Comparison of ENCODE assay signal across 1 cellular context in the genomic region with DNA sequence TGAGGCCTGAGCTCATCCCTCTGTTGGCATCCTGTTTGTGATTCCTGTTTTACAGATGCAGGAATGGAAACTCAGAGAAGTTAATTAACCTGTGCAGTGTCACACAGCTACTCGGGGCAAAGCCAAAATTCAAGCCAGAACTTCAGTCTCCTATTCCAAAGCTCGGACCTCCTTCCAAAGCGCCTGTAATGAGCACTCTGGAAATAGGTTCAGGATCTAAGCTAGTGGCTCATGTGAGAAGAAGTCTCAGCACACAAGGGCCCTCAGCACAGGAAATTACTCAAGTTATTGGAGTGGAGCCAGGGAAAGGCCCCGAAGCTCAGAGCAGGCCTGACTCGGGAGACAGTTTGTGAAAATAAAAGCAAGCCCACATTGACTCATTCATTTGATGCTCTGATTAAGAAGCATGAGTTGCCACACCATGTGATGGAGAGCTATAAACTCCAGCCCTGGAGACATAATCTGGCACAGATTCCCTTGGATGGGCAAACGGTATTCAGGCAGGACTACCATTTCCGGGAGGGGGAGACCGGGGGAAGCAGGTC.
TF ChIP-seq lines count a peak whose summit lies in the region.

No MANE protein-coding gene starts in this region.

TF ChIP-seq in WTC11, 78 proteins besides CTCF, POLR2A, EP300 and RAD21 (continued from another document):
- TF ChIP-seq ZNF532 (CRISPR knock-in tag; IDR thresholded peaks at IDR 0.05; ENCODE audit: borderline replicate concordance) (no peak), GTF2I (CRISPR knock-in tag; conservative IDR thresholded peaks at IDR 0.05) (no peak), MYBL2 (CRISPR knock-in tag; IDR thresholded peaks at IDR 0.05) (no peak), ATF6 (CRISPR knock-in tag; IDR thresholded peaks at IDR 0.05) (no peak), ZNF138 (CRISPR knock-in tag; conservative IDR thresholded peaks at IDR 0.05) (no peak)
